In the genomic region with DNA sequence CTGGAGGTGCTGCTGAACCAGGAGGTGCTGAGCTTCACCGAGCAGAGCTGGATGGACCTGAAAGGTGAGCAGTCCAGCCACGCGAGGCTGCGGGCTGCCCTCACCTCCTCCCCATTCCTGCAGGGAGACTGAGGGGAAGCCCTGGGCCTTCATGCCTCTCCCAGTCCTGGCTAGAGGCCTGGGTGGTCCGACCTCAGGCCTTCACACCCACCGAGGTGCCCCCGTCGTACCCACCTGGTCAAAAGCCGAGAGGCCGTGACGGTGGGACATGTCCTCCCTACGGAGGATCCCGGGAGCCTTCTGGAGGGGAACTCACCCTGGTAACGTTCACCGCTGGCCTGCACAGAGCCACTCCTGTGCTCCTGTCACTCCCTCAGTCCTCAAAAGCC, we compare ENCODE assay signal across 26 cellular contexts. TPM values are rescaled to one million over a fixed set of nuclear protein-coding genes. Genes with fewer than 3 reads are reported as not detected.
"Had no signal": no experiment of that assay in that cellular context is flagged by ENCODE, and none has a peak within 500 bp of the region (broad histone marks: within the 10 kb centered on the region; RNA-seq: fewer than 3 reads in every experiment).

No MANE protein-coding gene starts in this region.

- H3K9me3 ChIP-seq: breast epithelium, esophagus squamous epithelium, heart right ventricle, left lung, lower lobe of right lung, neutrophil, ovary, prostate gland, suprapubic skin, tibial artery had no signal

- H3K27me3 Mint-ChIP-seq: activated CD4-positive, alpha-beta memory T cell treated with anti-CD3 and anti-CD28 coated beads for 36 hours; activated CD4-positive, alpha-beta T cell treated with anti-CD3 and anti-CD28 coated beads, Interleukin-2, amount 10 ng/mL, durations not matched to agents 24 days and 14 days; central memory CD8-positive, alpha-beta T cell; stimulated activated naive B cell treated with anti-CD40 and anti-IgM and Interleukin-4, amounts not matched to agents 10 μg/mL and 1 μg/mL and 100 μg/mL, for 72 hours had no signal

- H3K4me1 Mint-ChIP-seq: central memory CD8-positive, alpha-beta T cell; nephron had no signal

- H3K27ac Mint-ChIP-seq: activated CD4-positive, alpha-beta memory T cell treated with anti-CD3 and anti-CD28 coated beads for 36 hours; activated CD4-positive, alpha-beta T cell treated with anti-CD3 and anti-CD28 coated beads, Interleukin-2, amount 10 ng/mL, durations not matched to agents 24 days and 14 days; activated T-cell treated with anti-CD3 and anti-CD28 coated beads, Interleukin-2, amount 50 U/mL, for 72 hours; nephron; stimulated activated naive B cell treated with anti-CD40 and anti-IgM and Interleukin-4, amounts not matched to agents 10 μg/mL and 1 μg/mL and 100 μg/mL, for 72 hours had no signal

- H3K4me3 Mint-ChIP-seq: activated CD4-positive, alpha-beta memory T cell treated with anti-CD3 and anti-CD28 coated beads for 36 hours; activated CD4-positive, alpha-beta T cell treated with anti-CD3 and anti-CD28 coated beads, Interleukin-2, amount 10 ng/mL, durations not matched to agents 24 days and 14 days; activated T-cell treated with anti-CD3 and anti-CD28 coated beads, Interleukin-2, amount 50 U/mL, for 72 hours; central memory CD8-positive, alpha-beta T cell; nephron; stimulated activated naive B cell treated with anti-CD40 and anti-IgM and Interleukin-4, amounts not matched to agents 10 μg/mL and 1 μg/mL and 100 μg/mL, for 72 hours had no signal

- FAIRE-seq: colon had no signal

- H3K27ac ChIP-seq: breast epithelium, esophagus squamous epithelium, heart right ventricle, left lung, lower lobe of right lung, neutrophil, ovary, prostate gland, suprapubic skin, tibial artery had no signal

- H3K4me3 ChIP-seq: breast epithelium, esophagus squamous epithelium, heart right ventricle, left lung, lower lobe of right lung, ovary, prostate gland, suprapubic skin, tibial artery had no signal

- H3K36me3 Mint-ChIP-seq: activated CD4-positive, alpha-beta memory T cell treated with anti-CD3 and anti-CD28 coated beads for 36 hours; activated naive CD4-positive, alpha-beta T cell treated with anti-CD3 and anti-CD28 coated beads, Interleukin-2, amount 50 U/mL, for 72 hours had no signal

- ATAC-seq: activated CD4-positive, CD25-positive, alpha-beta regulatory T cell treated with anti-CD3 and anti-CD28 coated beads, Interleukin-2, amount 50 U/mL, for 24 hours; activated naive CD4-positive, alpha-beta T cell treated with anti-CD3 and anti-CD28 coated beads, Interleukin-2, amount 50 U/mL, for 72 hours; activated T-cell treated with anti-CD3 and anti-CD28 coated beads, Interleukin-2, amount 50 U/mL, for 72 hours; heart right ventricle; left lung; lower lobe of right lung; stimulated activated naive B cell treated with anti-CD40 and anti-IgM and Interleukin-4, amounts not matched to agents 10 μg/mL and 1 μg/mL and 100 μg/mL, for 72 hours had no signal

- DNase-seq: activated CD4-positive, alpha-beta memory T cell treated with anti-CD3 and anti-CD28 coated beads for 36 hours; activated CD4-positive, alpha-beta T cell treated with anti-CD3 and anti-CD28 coated beads, Interleukin-2, amount 10 ng/mL, durations not matched to agents 24 days and 14 days; activated naive CD4-positive, alpha-beta T cell; activated T-cell treated with anti-CD3 and anti-CD28 coated beads, Interleukin-2, amount 50 U/mL, for 72 hours; dermis blood vessel endothelial cell; effector CD4-positive, alpha-beta T cell; esophagus squamous epithelium; foreskin melanocyte; heart right ventricle; mesendoderm; stimulated activated CD4-positive, alpha-beta T cell treated with anti-CD3 and anti-CD28 coated beads, Interleukin-15, amount 100 ng/mL, for 24 hours; stimulated activated CD4-positive, alpha-beta T cell treated with anti-CD3 and anti-CD28 coated beads, Interleukin-2, amount 100 ng/mL, for 24 hours; stimulated activated naive B cell treated with anti-CD40 and anti-IgM and Interleukin-4, amounts not matched to agents 10 μg/mL and 1 μg/mL and 100 μg/mL, for 72 hours had no signal

- H3K36me3 ChIP-seq: breast epithelium, neutrophil, ovary, prostate gland, suprapubic skin had no signal

- H3K9me3 Mint-ChIP-seq: activated CD4-positive, alpha-beta memory T cell treated with anti-CD3 and anti-CD28 coated beads for 36 hours; activated CD4-positive, alpha-beta T cell treated with anti-CD3 and anti-CD28 coated beads, Interleukin-2, amount 10 ng/mL, durations not matched to agents 24 days and 14 days; activated naive CD4-positive, alpha-beta T cell treated with anti-CD3 and anti-CD28 coated beads, Interleukin-2, amount 50 U/mL, for 72 hours; activated T-cell treated with anti-CD3 and anti-CD28 coated beads, Interleukin-2, amount 50 U/mL, for 72 hours; central memory CD8-positive, alpha-beta T cell; nephron; stimulated activated naive B cell treated with anti-CD40 and anti-IgM and Interleukin-4, amounts not matched to agents 10 μg/mL and 1 μg/mL and 100 μg/mL, for 72 hours had no signal

- H3K27me3 ChIP-seq: breast epithelium, esophagus squamous epithelium, heart right ventricle, left lung, neutrophil, ovary, suprapubic skin, tibial artery had no signal

RNA-seq across cellular contexts. Expression of a gene that starts 58.5 kb away (rescaled TPM):
- total RNA-seq: activated CD4-positive, alpha-beta memory T cell treated with anti-CD3 and anti-CD28 coated beads for 36 hours had no signal
